Comparison of ENCODE assay signal across 9 cellular contexts in the genomic region with DNA sequence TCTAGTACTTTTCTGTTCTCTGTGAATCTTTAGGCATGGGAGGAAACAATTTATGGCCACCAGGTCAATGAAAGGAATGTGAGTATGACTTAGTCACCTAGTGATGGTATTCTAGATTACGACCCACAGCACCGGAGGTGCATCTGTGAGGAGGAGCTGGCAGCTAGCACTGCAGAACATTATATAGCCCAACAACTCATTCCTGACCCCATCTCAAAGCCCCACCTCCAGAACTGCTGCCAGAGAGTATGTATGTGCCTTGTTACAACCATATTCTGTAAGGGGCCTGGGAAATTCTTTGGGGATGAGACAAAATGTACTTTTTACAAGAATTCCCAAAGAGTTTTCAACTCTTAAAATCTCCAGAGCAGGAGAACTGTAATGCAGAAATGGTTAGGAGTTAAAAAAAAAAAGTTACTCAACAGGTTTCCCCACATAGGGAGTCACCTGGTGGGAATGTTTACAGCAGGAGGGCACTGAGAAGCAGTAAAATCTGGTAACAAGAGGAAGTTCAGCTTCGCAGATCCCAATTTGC. TPM values are rescaled to one million over a fixed set of nuclear protein-coding genes. Genes with fewer than 3 reads are reported as not detected.
DNase-seq lines count a peak whose midpoint lies in the region; ATAC-seq, FAIRE-seq and TF ChIP-seq lines count a peak whose summit lies in the region.
"Had no signal": no experiment of that assay in that cellular context is flagged by ENCODE, and none has a peak within 500 bp of the region (broad histone marks: within the 10 kb centered on the region; RNA-seq: fewer than 3 reads in every experiment).

No MANE protein-coding gene starts in this region.

- DNase-seq in H54 (ENCODE audit: insufficient read length, low spot score) (peak; percentile 51), RWPE2 (ENCODE audit: low spot score) (peak; percentile 90), foreskin keratinocyte (peak; percentile 91 to 98), cardiac septum (ENCODE audit: low spot score) (no peak), middle frontal gyrus (ENCODE audit: extremely low spot score, low spot score) (no peak)
- no peak for DNase-seq in activated naive CD4-positive, alpha-beta T cell treated with anti-CD3 and anti-CD28 coated beads, Interleukin-2, amount 50 U/mL, for 16 hours
- DNase-seq in activated CD8-positive, alpha-beta T cell treated with anti-CD3 and anti-CD28 coated beads, Interleukin-2, amount 10 ng/mL, durations not matched to agents 7 days and 5 days = no peak
- DNase-seq: NCI-H1436 had no signal

- H3K4me3 Mint-ChIP-seq in activated CD8-positive, alpha-beta T cell treated with anti-CD3 and anti-CD28 coated beads, Interleukin-2, amount 10 ng/mL, durations not matched to agents 7 days and 5 days = no peak overlapping the region

- H3K36me3 ChIP-seq in RWPE2 (ENCODE audit: low read depth) (peaks cover 94% of the 10 kb centered on the region), skeletal muscle satellite cell (ENCODE audit: insufficient read depth, low read length) (peaks cover 71% of the 10 kb centered on the region)

- H3K36me3 Mint-ChIP-seq in activated CD8-positive, alpha-beta T cell treated with anti-CD3 and anti-CD28 coated beads, Interleukin-2, amount 10 ng/mL, durations not matched to agents 7 days and 5 days (ENCODE audit: low read depth) = peaks cover 23% of the 10 kb centered on the region

- H3K9me3 Mint-ChIP-seq in activated CD8-positive, alpha-beta T cell treated with anti-CD3 and anti-CD28 coated beads, Interleukin-2, amount 10 ng/mL, durations not matched to agents 7 days and 5 days (ENCODE audit: insufficient read depth) = no peaks in the 10 kb centered on the region

- POLR2A ChIA-PET in activated CD8-positive, alpha-beta T cell treated with anti-CD3 and anti-CD28 coated beads, Interleukin-2, amount 10 ng/mL, durations not matched to agents 7 days and 5 days (lab: Charles Lee) = no interaction called here

- H3K27me3 ChIP-seq in RWPE2 (ENCODE audit: insufficient read depth, poor library complexity, severe bottlenecking) = no peaks in the 10 kb centered on the region
- no peaks in the 10 kb centered on the region for H3K27me3 ChIP-seq in foreskin keratinocyte
- no peaks in the 10 kb centered on the region for H3K27me3 ChIP-seq in skeletal muscle satellite cell (ENCODE audit: control insufficient read depth, insufficient read depth, low read length)

- no peak overlapping the region for H3K27ac Mint-ChIP-seq in activated CD8-positive, alpha-beta T cell treated with anti-CD3 and anti-CD28 coated beads, Interleukin-2, amount 10 ng/mL, durations not matched to agents 7 days and 5 days

- peaks cover 71% of the 10 kb centered on the region for H3K4me1 ChIP-seq in RWPE2 (ENCODE audit: insufficient read depth, poor library complexity, severe bottlenecking)
- H3K4me1 ChIP-seq in foreskin keratinocyte = peaks cover 71% of the 10 kb centered on the region
- H3K4me1 ChIP-seq in skeletal muscle satellite cell (ENCODE audit: control insufficient read depth, insufficient read depth, low read length) = peaks cover 44% of the 10 kb centered on the region

- no peak overlapping the region for H3K4me3 ChIP-seq in RWPE2 (ENCODE audit: severe bottlenecking)
- no peak overlapping the region for H3K4me3 ChIP-seq in skeletal muscle satellite cell (ENCODE audit: low read length)

- peak; percentile 97 for FAIRE-seq in H54 (lab: Jason Lieb, UNC)

- CTCF ChIA-PET in activated CD8-positive, alpha-beta T cell treated with anti-CD3 and anti-CD28 coated beads, Interleukin-2, amount 10 ng/mL, durations not matched to agents 7 days and 5 days (lab: Charles Lee) = no interaction called here

- peak overlapping the region; percentile 99 for H3K27ac ChIP-seq in RWPE2 (ENCODE audit: poor library complexity, severe bottlenecking)
- H3K27ac ChIP-seq in foreskin keratinocyte = peak overlapping the region; percentile 62

- TF ChIP-seq CTCF in RWPE2 (IDR thresholded peaks at IDR 0.05; ENCODE audit: poor library complexity, severe bottlenecking) = no peak
- TF ChIP-seq CTCF in foreskin keratinocyte (conservative IDR thresholded peaks at IDR 0.05) = no peak

- H3K9ac ChIP-seq in skeletal muscle satellite cell (ENCODE audit: low read depth, low read length) = peak overlapping the region; percentile 67

- no peaks in the 10 kb centered on the region for H3K4me1 Mint-ChIP-seq in activated CD8-positive, alpha-beta T cell treated with anti-CD3 and anti-CD28 coated beads, Interleukin-2, amount 10 ng/mL, durations not matched to agents 7 days and 5 days (ENCODE audit: low read depth)

- ATAC-seq in RWPE2 (ENCODE audit: low read depth) (peak; percentile 91), foreskin keratinocyte (peak; percentile 85)
- no peak for ATAC-seq in activated CD8-positive, alpha-beta T cell treated with anti-CD3 and anti-CD28 coated beads, Interleukin-2, amount 10 ng/mL, durations not matched to agents 7 days and 5 days

- intact Hi-C loops in cardiac septum (cut with DNase I) = no loop called here

- H3K4me2 ChIP-seq in skeletal muscle satellite cell (ENCODE audit: low read length) = peak overlapping the region; percentile 56

- no peak for TF ChIP-seq POLR2A in H54 (IDR thresholded peaks at IDR 0.05; ENCODE audit: low read depth, low read length)

- H3K27me3 Mint-ChIP-seq in activated CD8-positive, alpha-beta T cell treated with anti-CD3 and anti-CD28 coated beads, Interleukin-2, amount 10 ng/mL, durations not matched to agents 7 days and 5 days (ENCODE audit: low read depth) = no peaks in the 10 kb centered on the region

- no peaks in the 10 kb centered on the region for H3K9me3 ChIP-seq in RWPE2 (ENCODE audit: severe bottlenecking)
- no peaks in the 10 kb centered on the region for H3K9me3 ChIP-seq in skeletal muscle satellite cell (replicated peaks; ENCODE audit: low read length)

RNA-seq across cellular contexts. Expression of gene CERS5, which starts 34.9 kb away (rescaled TPM):
- 35.9 and 38.9 TPM in 2 replicates for total RNA-seq in foreskin keratinocyte
- 40.6 and 42.6 TPM in 2 replicates for polyA plus RNA-seq in foreskin keratinocyte
- total RNA-seq in skeletal muscle satellite cell (2012; rRNA removed) = 21.3 and 27.3 TPM in 2 replicates
- 18.9 TPM for total RNA-seq in cardiac septum
- 10 to 100 TPM; 38.7 to 40.6 TPM for total RNA-seq in activated CD8-positive, alpha-beta T cell treated with anti-CD3 and anti-CD28 coated beads, Interleukin-2, amount 10 ng/mL, durations not matched to agents 7 days and 5 days

Comparison
In these comparisons a context has a peak if more than half of its experiments do, and no peak if none do; other contexts are left out.
1. DNase-seq: peak in H54 (single experiment), RWPE2 (single experiment) and foreskin keratinocyte (2 of 2); none in cardiac septum (single experiment), middle frontal gyrus (single experiment), activated naive CD4-positive, alpha-beta T cell treated with anti-CD3 and anti-CD28 coated beads, Interleukin-2, amount 50 U/mL, for 16 hours (single experiment) and activated CD8-positive, alpha-beta T cell treated with anti-CD3 and anti-CD28 coated beads, Interleukin-2, amount 10 ng/mL, durations not matched to agents 7 days and 5 days (single experiment).